20 cellular contexts compared by ENCODE assay signal in genomic region chr6:149293244-149293643, GRCh38.
"Had no signal": no experiment of that assay in that cellular context is flagged by ENCODE, and none has a peak within 500 bp of the region (broad histone marks: within the 10 kb centered on the region; RNA-seq: fewer than 3 reads in every experiment).

No MANE protein-coding gene starts in this region.

- H3K9ac ChIP-seq: parathyroid adenoma had no signal

- H3K27me3 ChIP-seq: brain microvascular endothelial cell, gastrocnemius medialis, heart left ventricle, thyroid gland had no signal

- H3K9me3 ChIP-seq: gastrocnemius medialis, heart left ventricle, thyroid gland had no signal

- H3K4me3 Mint-ChIP-seq: activated naive CD8-positive, alpha-beta T cell treated with anti-CD3 and anti-CD28 coated beads, Interleukin-2, amount 10 ng/mL, durations not matched to agents 7 days and 5 days; activated T-helper 1 cell treated with anti-CD3 and anti-CD28 coated beads, Interleukin-12 subunit alpha, Interleukin-12 subunit beta, Interleukin-2, Interleukin-4 antibody, amounts not matched to agents 30 ng/mL and 10 ng/mL and 1 ng/mL, durations not matched to agents 14 hours and 24 hours and 36 hours; naive thymus-derived CD4-positive, alpha-beta T cell; stimulated activated naive B cell treated with anti-CD40 and anti-IgM and Interleukin-4, amounts not matched to agents 10 μg/mL and 1 μg/mL and 100 μg/mL, for 72 hours had no signal

- H3K27ac Mint-ChIP-seq: activated naive CD8-positive, alpha-beta T cell treated with anti-CD3 and anti-CD28 coated beads, Interleukin-2, amount 10 ng/mL, durations not matched to agents 7 days and 5 days; activated T-helper 1 cell treated with anti-CD3 and anti-CD28 coated beads, Interleukin-12 subunit alpha, Interleukin-12 subunit beta, Interleukin-2, Interleukin-4 antibody, amounts not matched to agents 30 ng/mL and 10 ng/mL and 1 ng/mL, durations not matched to agents 14 hours and 24 hours and 36 hours; naive thymus-derived CD4-positive, alpha-beta T cell; stimulated activated naive B cell treated with anti-CD40 and anti-IgM and Interleukin-4, amounts not matched to agents 10 μg/mL and 1 μg/mL and 100 μg/mL, for 72 hours had no signal

- H3K79me2 ChIP-seq: parathyroid adenoma had no signal

- H3K27ac ChIP-seq: brain microvascular endothelial cell, gastrocnemius medialis, heart left ventricle, parathyroid adenoma, thyroid gland had no signal

- H3K9me3 Mint-ChIP-seq: activated T-helper 1 cell treated with anti-CD3 and anti-CD28 coated beads, Interleukin-12 subunit alpha, Interleukin-12 subunit beta, Interleukin-2, Interleukin-4 antibody, amounts not matched to agents 30 ng/mL and 10 ng/mL and 1 ng/mL, durations not matched to agents 14 hours and 24 hours and 36 hours; stimulated activated naive B cell treated with anti-CD40 and anti-IgM and Interleukin-4, amounts not matched to agents 10 μg/mL and 1 μg/mL and 100 μg/mL, for 72 hours had no signal

- H3K27me3 Mint-ChIP-seq: activated naive CD8-positive, alpha-beta T cell treated with anti-CD3 and anti-CD28 coated beads, Interleukin-2, amount 10 ng/mL, durations not matched to agents 7 days and 5 days; naive thymus-derived CD4-positive, alpha-beta T cell; stimulated activated naive B cell treated with anti-CD40 and anti-IgM and Interleukin-4, amounts not matched to agents 10 μg/mL and 1 μg/mL and 100 μg/mL, for 72 hours had no signal

- H3K36me3 Mint-ChIP-seq: stimulated activated naive B cell treated with anti-CD40 and anti-IgM and Interleukin-4, amounts not matched to agents 10 μg/mL and 1 μg/mL and 100 μg/mL, for 72 hours had no signal

- H3K36me3 ChIP-seq: brain microvascular endothelial cell, gastrocnemius medialis, heart left ventricle, thyroid gland had no signal

- ATAC-seq: gastrocnemius medialis; heart left ventricle; left lobe of liver; naive thymus-derived CD4-positive, alpha-beta T cell; stimulated activated naive B cell treated with anti-CD40 and anti-IgM and Interleukin-4, amounts not matched to agents 10 μg/mL and 1 μg/mL and 100 μg/mL, for 72 hours had no signal

- DNase-seq: activated CD4-positive, alpha-beta T cell treated with anti-CD3 and anti-CD28 coated beads, Interleukin-2, amount 50 U/mL, for 1 hour; activated CD4-positive, CD25-positive, alpha-beta regulatory T cell; activated CD8-positive, alpha-beta memory T cell treated with anti-CD3 and anti-CD28 coated beads for 24 hours; activated naive CD4-positive, alpha-beta T cell; activated naive CD8-positive, alpha-beta T cell treated with anti-CD3 and anti-CD28 coated beads, Interleukin-2, amount 10 ng/mL, durations not matched to agents 7 days and 5 days; brain microvascular endothelial cell; cortex of kidney; effector CD8-positive, alpha-beta T cell; gastrocnemius medialis; heart left ventricle; islet precursor cell; naive thymus-derived CD4-positive, alpha-beta T cell; stimulated activated CD4-positive, alpha-beta T cell treated with anti-CD3 and anti-CD28 coated beads, Interleukin-15, amount 100 ng/mL, for 24 hours; stimulated activated CD4-positive, alpha-beta T cell treated with anti-CD3 and anti-CD28 coated beads, Interleukin-4, amount 100 ng/mL, for 1 hour; stimulated activated naive B cell treated with anti-CD40 and anti-IgM and Interleukin-4, amounts not matched to agents 10 μg/mL and 1 μg/mL and 100 μg/mL, for 72 hours; T-helper 2 cell; thyroid gland had no signal

- H3K4me1 ChIP-seq: gastrocnemius medialis, heart left ventricle had no signal

- H2AFZ ChIP-seq: parathyroid adenoma had no signal

- H3K4me3 ChIP-seq: gastrocnemius medialis, heart left ventricle, thyroid gland had no signal
